Comparison of ENCODE assay signal across 8 cellular contexts in genomic region chr19:2775556-2776430, GRCh38. TPM values are rescaled to one million over a fixed set of nuclear protein-coding genes. Genes with fewer than 3 reads are reported as not detected.
DNase-seq lines count a peak whose midpoint lies in the region; ATAC-seq and TF ChIP-seq lines count a peak whose summit lies in the region.

No MANE protein-coding gene starts in this region.

- H3K9me3 ChIP-seq in thyroid gland = no peaks in the 10 kb centered on the region

- H3K36me3 ChIP-seq in thyroid gland = no peaks in the 10 kb centered on the region

- H3K27me3 ChIP-seq in HL-60 (ENCODE audit: insufficient read depth, poor library complexity, severe bottlenecking) (no peaks in the 10 kb centered on the region), thyroid gland (no peaks in the 10 kb centered on the region)

- TF ChIP-seq CTCF in HL-60 (IDR thresholded peaks at IDR 0.05; ENCODE audit: insufficient read depth, low read length) = no peak
- TF ChIP-seq CTCF in thyroid gland (IDR thresholded peaks at IDR 0.05) = no peak

- peaks cover 7 to 8% of the 10 kb centered on the region in 2 donors for H3K4me1 ChIP-seq in thyroid gland

- TF ChIP-seq POLR2A in erythroblast (IDR thresholded peaks at IDR 0.05; ENCODE audit: low read length) = no peak
- TF ChIP-seq POLR2A in thyroid gland (IDR thresholded peaks at IDR 0.05) = no peak

- DNase-seq in HL-60 (ENCODE audit: low read depth in 1 of 2, low spot score in 1 of 2) = peak; percentile 59 to 67
- peak; percentile 88 for DNase-seq in activated CD8-positive, alpha-beta memory T cell treated with anti-CD3 and anti-CD28 coated beads, Interleukin-2, amount 50 U/mL, for 48 hours
- peak; percentile 70 to 87 for DNase-seq in erythroblast (lab: John Stamatoyannopoulos, UW)
- peak; percentile 63 for DNase-seq in pons (ENCODE audit: low spot score)
- peak in 1 of 2 donors; percentile 35 for DNase-seq in thyroid gland
- no peak for DNase-seq in cerebellar nuclear complex (lab: John Stamatoyannopoulos, UW)
- DNase-seq in NCI-H446 treated with DMSO at 0.1 percent for 48 hours (lab: John Stamatoyannopoulos, UW) = no peak

- H3K4me3 ChIP-seq in HL-60 (replicated peaks; ENCODE audit: insufficient read depth, low read length) (no peak overlapping the region), thyroid gland (replicated peaks in 1 of 3) (no peak overlapping the region)

- H3K27ac ChIP-seq in HL-60 (replicated peaks) (no peak overlapping the region; the same call in 1 of the 2 replicates), thyroid gland (peak overlapping the region; percentile 31 to 51 (median 36))

- no peak for ATAC-seq in HG03378 (IDR thresholded peaks at IDR 0.05; ENCODE audit: unreplicated experiment)

- intact Hi-C loops in thyroid gland (cut with DNase I) = no loop called here

- 80 to 85% methylated on average over 29 of the region's 29 CpGs for WGBS in thyroid gland, 2 donors

RNA-seq across cellular contexts. Expression of gene SGTA, which starts 7.3 kb away (rescaled TPM):
- 10 to 100 TPM; 43.4 to 86.8 (median 73.4) TPM for total RNA-seq in thyroid gland

RNA-seq across cellular contexts. Expression of gene THOP1, which starts 9.5 kb away (rescaled TPM):
- 10 to 100 TPM; 29.7 to 79.0 (median 58.9) TPM for total RNA-seq in thyroid gland

RNA-seq across cellular contexts. Expression of gene SLC39A3, which starts 36.0 kb away (rescaled TPM):
- total RNA-seq in thyroid gland = 10 to 100 TPM; 21.7 to 52.2 (median 31.4) TPM

RNA-seq across cellular contexts. Expression of gene ZNF554, which starts 43.9 kb away (rescaled TPM):
- total RNA-seq in thyroid gland = 1 to 10 TPM; 4.9 to 9.2 (median 6.2) TPM

RNA-seq across cellular contexts. Expression of gene DIRAS1, which starts 54.6 kb away (rescaled TPM):
- total RNA-seq in thyroid gland = under 1 TPM; 0.27 to 0.67 (median 0.40) TPM

Comparison
In these comparisons a context has a peak if more than half of its experiments do, and no peak if none do; other contexts are left out.
1. DNase-seq: peak in HL-60 (2 of 2), activated CD8-positive, alpha-beta memory T cell treated with anti-CD3 and anti-CD28 coated beads, Interleukin-2, amount 50 U/mL, for 48 hours (single experiment), erythroblast (2 of 2) and pons (single experiment); none in cerebellar nuclear complex (0 of 2) and NCI-H446 treated with DMSO at 0.1 percent for 48 hours (single experiment).